In genomic region chr3:98361289-98361688, GRCh38 we compare ENCODE assay signal across 25 cellular contexts. TPM values are rescaled to one million over a fixed set of nuclear protein-coding genes. Genes with fewer than 3 reads are reported as not detected.
DNase-seq lines count a peak whose midpoint lies in the region; ATAC-seq, FAIRE-seq and TF ChIP-seq lines count a peak whose summit lies in the region.
"Had no signal": no experiment of that assay in that cellular context is flagged by ENCODE, and none has a peak within 500 bp of the region (broad histone marks: within the 10 kb centered on the region; RNA-seq: fewer than 3 reads in every experiment).

No MANE protein-coding gene starts in this region.

- ATAC-seq in GM18868 (IDR thresholded peaks at IDR 0.05; ENCODE audit: unreplicated experiment) (peak; percentile 49), GM21529 (IDR thresholded peaks at IDR 0.05; ENCODE audit: unreplicated experiment) (peak; percentile 51), HG03039 (IDR thresholded peaks at IDR 0.05; ENCODE audit: unreplicated experiment) (peak; percentile 65), GM19467 (IDR thresholded peaks at IDR 0.05; ENCODE audit: unreplicated experiment) (no peak)
- ATAC-seq: effector memory CD8-positive, alpha-beta T cell; left lung; PC-3; psoas muscle had no signal

- FAIRE-seq in bronchial epithelial cell (lab: Jason Lieb, UNC) = peak; percentile 64
- FAIRE-seq: H54 had no signal

- no peak for DNase-seq in bronchial epithelial cell (ENCODE audit: low read depth)
- DNase-seq in amniotic stem cell (lab: John Stamatoyannopoulos, UW) = no peak
- no peak for DNase-seq in NCI-H2227 treated with DMSO at 0.1 percent for 48 hours (lab: John Stamatoyannopoulos, UW)
- DNase-seq: activated CD4-positive, alpha-beta T cell treated with anti-CD3 and anti-CD28 coated beads, Interleukin-2, amount 50 U/mL, for 1 hour; DND-41; effector memory CD8-positive, alpha-beta T cell; esophagus squamous epithelium; glutamatergic neuron; Kasumi-1; left lung; NCI-H1105; NCI-H2171 treated with DMSO at 0.1 percent for 48 hours; NCI-H774; PC-3; psoas muscle; stimulated activated CD4-positive, alpha-beta T cell treated with anti-CD3 and anti-CD28 coated beads, Interleukin-4, amount 100 ng/mL, for 1 hour had no signal

- no peak overlapping the region for H3K4me3 ChIP-seq in bronchial epithelial cell (ENCODE audit: low read depth, low read length)
- H3K4me3 ChIP-seq: esophagus squamous epithelium, left lung, neural progenitor cell, psoas muscle, skin epidermis had no signal

- H3K36me3 ChIP-seq in bronchial epithelial cell (ENCODE audit: control insufficient read depth, insufficient read depth, low read length) = no peaks in the 10 kb centered on the region
- H3K36me3 ChIP-seq: esophagus squamous epithelium, left lung, neural progenitor cell had no signal

- TF ChIP-seq CTCF in bronchial epithelial cell (IDR thresholded peaks at IDR 0.05; ENCODE audit: insufficient read depth, low read length, severe bottlenecking) = no peak

- H3K27me3 ChIP-seq in bronchial epithelial cell (ENCODE audit: control insufficient read depth, insufficient read depth, low read length) = no peaks in the 10 kb centered on the region
- H3K27me3 ChIP-seq: esophagus squamous epithelium, left lung, neural progenitor cell had no signal

RNA-seq across cellular contexts. Expression of gene OR5K4, which starts 7.6 kb away (rescaled TPM):
- not detected in 2 replicates for total RNA-seq in bronchial epithelial cell
- total RNA-seq: chondrocyte, esophagus squamous epithelium, left lung, mononuclear cell, PC-3, psoas muscle had no signal

RNA-seq across cellular contexts. Expression of gene OR5K3, which starts 29.2 kb away (rescaled TPM):
- not detected in 2 replicates for total RNA-seq in bronchial epithelial cell
- total RNA-seq: chondrocyte, esophagus squamous epithelium, left lung, PC-3, psoas muscle had no signal
